8 cellular contexts compared by ENCODE assay signal in genomic region chr11:34054351-34054750, GRCh38. TPM values are rescaled to one million over a fixed set of nuclear protein-coding genes. Genes with fewer than 3 reads are reported as not detected.
DNase-seq lines count a peak whose midpoint lies in the region; ATAC-seq and TF ChIP-seq lines count a peak whose summit lies in the region.
"Not testable (repeated sequence)": the region's sequence is repeated elsewhere in the genome, so short reads cannot be mapped to it uniquely, and the experiment has no call there.

No MANE protein-coding gene starts in this region.

- TF ChIP-seq CTCF in coronary artery (IDR thresholded peaks at IDR 0.05); cardiac muscle cell (IDR thresholded peaks at IDR 0.05; ENCODE audit: low read depth, low read length); nephron (IDR thresholded peaks at IDR 0.05; ENCODE audit: unreplicated experiment in 3 of 3): not testable (repeated sequence)

- H3K27me3 ChIP-seq in BLaER1; HUES48 (ENCODE audit: control insufficient read depth, insufficient read depth, low read length); cardiac muscle cell: not testable (repeated sequence)

- H4K20me1 ChIP-seq in BLaER1: peaks cover 60% of the 10 kb centered on the region

- peak overlapping the region; percentile 96 for H3K4me3 Mint-ChIP-seq in activated T-helper 17 cell treated with anti-CD3 and anti-CD28 coated beads, Interleukin-2, amount 50 U/mL, for 72 hours
- H3K4me3 Mint-ChIP-seq in nephron: peak overlapping the region; percentile 98 to 99 (median 98)
- H3K4me3 Mint-ChIP-seq in stimulated activated naive CD8-positive, alpha-beta T cell treated with anti-CD3 and anti-CD28 coated beads, Interleukin-15, Interleukin-2, amounts not matched to agents 100 ng/mL and 50 ng/mL, for 24 hours: peak overlapping the region; percentile 94

- not testable (repeated sequence) for DNase-seq in SK-N-MC (ENCODE audit: low read depth, low spot score); coronary artery (ENCODE audit: low spot score); cardiac muscle cell (ENCODE audit: low read depth in 1 of 2, low spot score in 1 of 2)

- H3K4me1 Mint-ChIP-seq in activated T-helper 17 cell treated with anti-CD3 and anti-CD28 coated beads, Interleukin-2, amount 50 U/mL, for 72 hours: peaks cover 19% of the 10 kb centered on the region
- H3K4me1 Mint-ChIP-seq in nephron: peaks cover 48% of the 10 kb centered on the region
- peaks cover 60% of the 10 kb centered on the region for H3K4me1 Mint-ChIP-seq in stimulated activated naive CD8-positive, alpha-beta T cell treated with anti-CD3 and anti-CD28 coated beads, Interleukin-15, Interleukin-2, amounts not matched to agents 100 ng/mL and 50 ng/mL, for 24 hours (ENCODE audit: low read depth)

- peak overlapping the region; percentile 95 for H3K4me3 ChIP-seq in BLaER1
- peak overlapping the region; percentile 98 for H3K4me3 ChIP-seq in HUES48 (ENCODE audit: low read depth, low read length)
- H3K4me3 ChIP-seq in SK-N-MC: peak overlapping the region; percentile 93
- peak overlapping the region; percentile 99 for H3K4me3 ChIP-seq in coronary artery
- H3K4me3 ChIP-seq in cardiac muscle cell: peak overlapping the region; percentile 98

- not testable (repeated sequence) for H3K9me3 Mint-ChIP-seq in activated T-helper 17 cell treated with anti-CD3 and anti-CD28 coated beads, Interleukin-2, amount 50 U/mL, for 72 hours; nephron; stimulated activated naive CD8-positive, alpha-beta T cell treated with anti-CD3 and anti-CD28 coated beads, Interleukin-15, Interleukin-2, amounts not matched to agents 100 ng/mL and 50 ng/mL, for 24 hours

- peak overlapping the region; percentile 78 for H3K4me2 ChIP-seq in BLaER1

- ATAC-seq in activated T-helper 17 cell treated with anti-CD3 and anti-CD28 coated beads, Interleukin-2, amount 50 U/mL, for 72 hours (replicated peaks): not testable (repeated sequence)

- H3K9ac ChIP-seq in BLaER1 (peak overlapping the region; percentile 99), HUES48 (ENCODE audit: low read depth, low read length) (peak overlapping the region; percentile 99; the same call in 1 of the 2 replicates), SK-N-MC (ENCODE audit: insufficient read length) (peak overlapping the region; percentile 99)

- H3K27ac Mint-ChIP-seq in activated T-helper 17 cell treated with anti-CD3 and anti-CD28 coated beads, Interleukin-2, amount 50 U/mL, for 72 hours: peak overlapping the region; percentile 73
- H3K27ac Mint-ChIP-seq in nephron: peak overlapping the region in 1 of 3 experiments; percentile 13
- H3K27ac Mint-ChIP-seq in stimulated activated naive CD8-positive, alpha-beta T cell treated with anti-CD3 and anti-CD28 coated beads, Interleukin-15, Interleukin-2, amounts not matched to agents 100 ng/mL and 50 ng/mL, for 24 hours: not testable (repeated sequence)

- not testable (repeated sequence) for H3K27me3 Mint-ChIP-seq in activated T-helper 17 cell treated with anti-CD3 and anti-CD28 coated beads, Interleukin-2, amount 50 U/mL, for 72 hours; nephron (ENCODE audit: low read depth); stimulated activated naive CD8-positive, alpha-beta T cell treated with anti-CD3 and anti-CD28 coated beads, Interleukin-15, Interleukin-2, amounts not matched to agents 100 ng/mL and 50 ng/mL, for 24 hours

- H3K4me1 ChIP-seq in BLaER1: peaks cover 66% of the 10 kb centered on the region
- H3K4me1 ChIP-seq in HUES48 (ENCODE audit: control insufficient read depth, insufficient read depth, low read length): peaks cover 23% of the 10 kb centered on the region
- peaks cover 29% of the 10 kb centered on the region for H3K4me1 ChIP-seq in cardiac muscle cell (ENCODE audit: low read depth)

- peaks cover 50% of the 10 kb centered on the region for H3K36me3 ChIP-seq in BLaER1
- H3K36me3 ChIP-seq in HUES48 (ENCODE audit: control insufficient read depth, insufficient read depth, low read length): peaks cover 44% of the 10 kb centered on the region
- H3K36me3 ChIP-seq in SK-N-MC (ENCODE audit: insufficient read depth, low read length): peaks cover 71% of the 10 kb centered on the region
- not testable (repeated sequence) for H3K36me3 ChIP-seq in cardiac muscle cell

- not testable (repeated sequence) for H3K27ac ChIP-seq in BLaER1; HUES48 (ENCODE audit: low read depth, low read length); cardiac muscle cell
- H3K27ac ChIP-seq in SK-N-MC (peak overlapping the region; percentile 98), coronary artery (peak overlapping the region in 1 of 2 donors; percentile 97)

- not testable (repeated sequence) for H3K9me3 ChIP-seq in BLaER1; HUES48 (ENCODE audit: control insufficient read depth, insufficient read depth, low read length); SK-N-MC (ENCODE audit: low read depth, low read length); cardiac muscle cell (ENCODE audit: low read depth)

- peaks cover 60% of the 10 kb centered on the region for H3K36me3 Mint-ChIP-seq in activated T-helper 17 cell treated with anti-CD3 and anti-CD28 coated beads, Interleukin-2, amount 50 U/mL, for 72 hours (ENCODE audit: low read depth)
- H3K36me3 Mint-ChIP-seq in nephron (ENCODE audit: low read depth): peaks cover 38% of the 10 kb centered on the region
- peaks cover 51% of the 10 kb centered on the region for H3K36me3 Mint-ChIP-seq in stimulated activated naive CD8-positive, alpha-beta T cell treated with anti-CD3 and anti-CD28 coated beads, Interleukin-15, Interleukin-2, amounts not matched to agents 100 ng/mL and 50 ng/mL, for 24 hours (ENCODE audit: low read depth)

RNA-seq across cellular contexts. Expression of gene CAPRIN1, which starts 2.8 kb away (rescaled TPM):
- 100 to 1,000 TPM; 151 to 262 TPM for total RNA-seq in activated T-helper 17 cell treated with anti-CD3 and anti-CD28 coated beads, Interleukin-2, amount 50 U/mL, for 72 hours
- total RNA-seq in cardiac muscle cell: 249 and 286 TPM in 2 replicates
- polyA plus RNA-seq in cardiac muscle cell: 120 and 163 TPM in 2 replicates

RNA-seq across cellular contexts. Expression of gene NAT10, which starts 51.1 kb away (rescaled TPM):
- total RNA-seq in activated T-helper 17 cell treated with anti-CD3 and anti-CD28 coated beads, Interleukin-2, amount 50 U/mL, for 72 hours: 100 to 1,000 TPM; 113 to 138 TPM
- 19.2 and 23.6 TPM in 2 replicates for total RNA-seq in cardiac muscle cell
- polyA plus RNA-seq in cardiac muscle cell: 19.4 and 28.0 TPM in 2 replicates
